ENCODE assay signal across 15 cellular contexts in genomic region chr12:102427542-102427923, GRCh38. TPM values are rescaled to one million over a fixed set of nuclear protein-coding genes. Genes with fewer than 3 reads are reported as not detected.
A peak's percentile ranks its signal among the peaks of the same experiment; 100 is the strongest.
DNase-seq lines count a peak whose midpoint lies in the region; ATAC-seq and TF ChIP-seq lines count a peak whose summit lies in the region.
"Had no signal": no experiment of that assay in that cellular context is flagged by ENCODE, and none has a peak within 500 bp of the region (broad histone marks: within the 10 kb centered on the region; RNA-seq: fewer than 3 reads in every experiment).

No MANE protein-coding gene starts in this region.

- intact Hi-C loops in left ventricle myocardium superior (cut with micrococcal nuclease) (no loop called here), prostate gland (cut with DNase I) (no loop called here)

- no peak overlapping the region for H3K4me3 ChIP-seq in AG10803 (ENCODE audit: low read length)
- H3K4me3 ChIP-seq in prostate gland: no peak overlapping the region
- H3K4me3 ChIP-seq: Peyer's patch had no signal

- H3K36me3 ChIP-seq in prostate gland: no peaks in the 10 kb centered on the region
- H3K36me3 ChIP-seq: Peyer's patch had no signal

- H3K9me3 ChIP-seq in prostate gland: no peaks in the 10 kb centered on the region
- H3K9me3 ChIP-seq: Peyer's patch had no signal

- TF ChIP-seq CTCF in AG10803 (conservative IDR thresholded peaks at IDR 0.05; ENCODE audit: low read length) (no peak), prostate gland (IDR thresholded peaks at IDR 0.05) (no peak)

- no peaks in the 10 kb centered on the region for H3K27me3 ChIP-seq in prostate gland (replicated peaks; ENCODE audit: insufficient read depth)
- H3K27me3 ChIP-seq: Peyer's patch had no signal

- H3K27ac ChIP-seq in prostate gland: peak overlapping the region; percentile 8 to 31

- no peak for TF ChIP-seq POLR2A in prostate gland (IDR thresholded peaks at IDR 0.05)

- peak; percentile 36; the same call in 2 of the 3 replicates for ATAC-seq in SK-N-SH treated with all-trans-retinoic acid at 6 μM for 48 hours
- peak; percentile 77 for ATAC-seq in left ventricle myocardium superior
- ATAC-seq in HG02588 (IDR thresholded peaks at IDR 0.05; ENCODE audit: unreplicated experiment): no peak
- ATAC-seq in HG02623 (IDR thresholded peaks at IDR 0.05; ENCODE audit: unreplicated experiment): no peak

- 12% methylated on average over 7 of the region's 7 CpGs for whole genome bisulfite sequencing in prostate gland

- peak; percentile 15 for DNase-seq in AG10803 (ENCODE audit: low read depth)
- peak; percentile 60 for DNase-seq in left ventricle myocardium superior
- no peak for DNase-seq in prostate gland (ENCODE audit: low spot score)
- DNase-seq in NCI-H2227 (lab: John Stamatoyannopoulos, UW; ENCODE audit: unreplicated experiment): no peak
- DNase-seq in NCI-H2029 treated with DMSO at 0.1 percent for 48 hours (lab: John Stamatoyannopoulos, UW): no peak
- DNase-seq: ACHN; activated CD4-positive, alpha-beta memory T cell treated with anti-CD3 and anti-CD28 coated beads for 36 hours; DMS79; GOT3; NCI-H524 treated with DMSO at 0.1 percent for 48 hours; Peyer's patch; T-helper 9 cell had no signal

- no peaks in the 10 kb centered on the region for H3K4me1 ChIP-seq in prostate gland (replicated peaks)
- H3K4me1 ChIP-seq: Peyer's patch had no signal

TF ChIP-seq in SK-N-SH treated with all-trans-retinoic acid at 6 μM for 48 hours, 23 proteins besides CTCF, POLR2A, EP300 and RAD21:
- TF ChIP-seq ZFP30 (CRISPR knock-in tag; IDR thresholded peaks at IDR 0.05) (no peak), ARNTL (CRISPR knock-in tag; IDR thresholded peaks at IDR 0.05; ENCODE audit: borderline replicate concordance, low read depth) (no peak), TOX (CRISPR knock-in tag; IDR thresholded peaks at IDR 0.05; ENCODE audit: borderline replicate concordance) (no peak), ZNF8 (CRISPR knock-in tag; IDR thresholded peaks at IDR 0.05) (no peak), TCF4 (CRISPR knock-in tag; IDR thresholded peaks at IDR 0.05; ENCODE audit: borderline replicate concordance) (no peak), ISL1 (CRISPR knock-in tag; IDR thresholded peaks at IDR 0.05) (no peak), BACH2 (CRISPR knock-in tag; IDR thresholded peaks at IDR 0.05; ENCODE audit: borderline replicate concordance) (no peak), CSRNP3 (CRISPR knock-in tag; IDR thresholded peaks at IDR 0.05) (no peak), PATZ1 (CRISPR knock-in tag; IDR thresholded peaks at IDR 0.05; ENCODE audit: borderline replicate concordance) (no peak), SNAI2 (CRISPR knock-in tag; IDR thresholded peaks at IDR 0.05) (no peak), POU6F1 (CRISPR knock-in tag; IDR thresholded peaks at IDR 0.05; ENCODE audit: borderline replicate concordance, low read depth) (no peak)

RNA-seq across cellular contexts. Expression of gene IGF1, which starts 52.8 kb away (rescaled TPM):
- total RNA-seq in left ventricle myocardium superior (6.4 TPM), prostate gland (10 to 100 TPM in 1 of 2 donors, 1 to 10 TPM in 1; 6.9 to 35.6 TPM)
- total RNA-seq: activated CD4-positive, alpha-beta memory T cell treated with anti-CD3 and anti-CD28 coated beads for 36 hours had no signal

Comparison
In these comparisons a context has a peak if more than half of its experiments do, and no peak if none do; other contexts are left out.
1. DNase-seq: peak in AG10803 (single experiment) and left ventricle myocardium superior (single experiment); none in prostate gland (single experiment), NCI-H2227 (single experiment) and NCI-H2029 treated with DMSO at 0.1 percent for 48 hours (single experiment).
2. ATAC-seq: peak in SK-N-SH treated with all-trans-retinoic acid at 6 μM for 48 hours (single experiment) and left ventricle myocardium superior (single experiment); none in HG02588 (single experiment) and HG02623 (single experiment).